ENCODE assay signal across 1 cellular context in genomic region chr7:24407965-24408364, GRCh38.
TF ChIP-seq lines count a peak whose summit lies in the region.

No MANE protein-coding gene starts in this region.

TF ChIP-seq in WTC11, 78 proteins besides CTCF, POLR2A, EP300 and RAD21 (continued from another document):
- TF ChIP-seq ATF2 (CRISPR knock-in tag; IDR thresholded peaks at IDR 0.05; ENCODE audit: borderline replicate concordance, low read depth): no peak
- TF ChIP-seq JUN (CRISPR knock-in tag; IDR thresholded peaks at IDR 0.05): no peak
- no peak for TF ChIP-seq PREB (CRISPR knock-in tag; IDR thresholded peaks at IDR 0.05; ENCODE audit: borderline replicate concordance)
